18 cellular contexts compared by ENCODE assay signal in the genomic region with DNA sequence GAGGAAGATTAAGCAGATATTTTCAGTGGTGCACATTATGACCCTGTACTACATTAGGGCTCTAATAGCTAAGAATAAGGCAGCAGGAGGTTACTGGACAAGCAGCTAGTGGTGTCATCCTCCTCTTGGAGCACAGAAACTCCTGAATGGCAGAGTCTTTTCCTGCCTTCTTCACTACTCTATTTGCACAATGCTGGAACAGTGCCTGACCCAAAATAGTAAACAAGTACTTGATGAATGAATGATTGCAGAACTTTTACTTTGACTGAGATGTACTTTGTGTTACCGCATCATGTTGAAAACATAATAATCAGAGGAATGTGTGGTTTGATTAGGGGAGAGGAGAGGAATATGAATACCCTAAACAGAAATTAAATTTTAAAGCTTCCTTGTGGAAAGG.
"Had no signal": no experiment of that assay in that cellular context is flagged by ENCODE, and none has a peak within 500 bp of the region (broad histone marks: within the 10 kb centered on the region; RNA-seq: fewer than 3 reads in every experiment).

No MANE protein-coding gene starts in this region.

- DNase-seq: activated CD4-positive, alpha-beta T cell treated with anti-CD3 and anti-CD28 coated beads for 36 hours; activated CD4-positive, CD25-positive, alpha-beta regulatory T cell; activated CD8-positive, alpha-beta memory T cell treated with anti-CD3 and anti-CD28 coated beads, Interleukin-2, amount 10 ng/mL, durations not matched to agents 7 days and 5 days; activated CD8-positive, alpha-beta T cell treated with anti-CD3 and anti-CD28 coated beads, Interleukin-2, amount 10 ng/mL, durations not matched to agents 7 days and 5 days; activated effector memory CD4-positive, alpha-beta T cell treated with Interleukin-2 at 50 U/mL for 16 hours; activated naive CD4-positive, alpha-beta T cell treated with Interleukin-2 at 50 U/mL for 16 hours; activated naive CD8-positive, alpha-beta T cell treated with anti-CD3 and anti-CD28 coated beads for 36 hours; activated T-cell treated with anti-CD3 and anti-CD28 coated beads for 4 hours; adrenal gland; caudate nucleus; effector CD4-positive, alpha-beta T cell; islet precursor cell; left ventricle myocardium superior; posterior cingulate gyrus; right cardiac atrium; stimulated activated CD4-positive, alpha-beta T cell treated with anti-CD3 and anti-CD28 coated beads, Interleukin-2, amount 100 ng/mL, for 48 hours; stimulated activated naive CD4-positive, alpha-beta T cell treated with Interleukin-2 at 50 U/mL for 16 hours; T-helper 1 cell had no signal

- ATAC-seq: activated CD4-positive, alpha-beta T cell treated with anti-CD3 and anti-CD28 coated beads for 36 hours; activated CD8-positive, alpha-beta memory T cell treated with anti-CD3 and anti-CD28 coated beads, Interleukin-2, amount 10 ng/mL, durations not matched to agents 7 days and 5 days; activated CD8-positive, alpha-beta T cell treated with anti-CD3 and anti-CD28 coated beads, Interleukin-2, amount 10 ng/mL, durations not matched to agents 7 days and 5 days; left ventricle myocardium superior; right cardiac atrium had no signal
